8 cellular contexts compared by ENCODE assay signal in genomic region chr4:139266583-139267257, GRCh38. TPM values are rescaled to one million over a fixed set of nuclear protein-coding genes. Genes with fewer than 3 reads are reported as not detected.
A peak's percentile ranks its signal among the peaks of the same experiment; 100 is the strongest.
DNase-seq lines count a peak whose midpoint lies in the region; ATAC-seq, FAIRE-seq and TF ChIP-seq lines count a peak whose summit lies in the region.

No MANE protein-coding gene starts in this region.

- no peak for TF ChIP-seq POLR2A in GM12891 (IDR thresholded peaks at IDR 0.05; ENCODE audit: low read depth, low read length)

- peak overlapping the region; percentile 69 for H3K27ac Mint-ChIP-seq in activated CD4-positive, alpha-beta T cell treated with anti-CD3 and anti-CD28 coated beads, Interleukin-2, amount 10 ng/mL, durations not matched to agents 7 days and 5 days
- no peak overlapping the region for H3K27ac Mint-ChIP-seq in dendritic cell treated with granulocyte-macrophage colony-stimulating factor and Interleukin-4, amounts not matched to agents 40 ng/mL and 50 ng/mL, for 4 days

- no peaks in the 10 kb centered on the region for H3K36me3 Mint-ChIP-seq in activated CD4-positive, alpha-beta T cell treated with anti-CD3 and anti-CD28 coated beads, Interleukin-2, amount 10 ng/mL, durations not matched to agents 7 days and 5 days (ENCODE audit: low read depth)
- no peaks in the 10 kb centered on the region for H3K36me3 Mint-ChIP-seq in dendritic cell treated with granulocyte-macrophage colony-stimulating factor and Interleukin-4, amounts not matched to agents 40 ng/mL and 50 ng/mL, for 4 days (ENCODE audit: low read depth)

- peak; percentile 99 for FAIRE-seq in GM12891 (lab: Jason Lieb, UNC)

- peak; percentile 98 for ATAC-seq in HG02588 (IDR thresholded peaks at IDR 0.05; ENCODE audit: unreplicated experiment)

- H3K4me1 Mint-ChIP-seq in activated CD4-positive, alpha-beta T cell treated with anti-CD3 and anti-CD28 coated beads, Interleukin-2, amount 10 ng/mL, durations not matched to agents 7 days and 5 days, result peaks cover 23% of the 10 kb centered on the region
- H3K4me1 Mint-ChIP-seq in dendritic cell treated with granulocyte-macrophage colony-stimulating factor and Interleukin-4, amounts not matched to agents 40 ng/mL and 50 ng/mL, for 4 days (ENCODE audit: low read depth), result peaks cover 16% of the 10 kb centered on the region

- H3K27me3 Mint-ChIP-seq in activated CD4-positive, alpha-beta T cell treated with anti-CD3 and anti-CD28 coated beads, Interleukin-2, amount 10 ng/mL, durations not matched to agents 7 days and 5 days, result peaks cover 13% of the 10 kb centered on the region
- no peaks in the 10 kb centered on the region for H3K27me3 Mint-ChIP-seq in dendritic cell treated with granulocyte-macrophage colony-stimulating factor and Interleukin-4, amounts not matched to agents 40 ng/mL and 50 ng/mL, for 4 days

- CTCF ChIA-PET in activated CD4-positive, alpha-beta T cell treated with anti-CD3 and anti-CD28 coated beads, Interleukin-2, amount 10 ng/mL, durations not matched to agents 7 days and 5 days (lab: Charles Lee), result interaction anchor here (0.8 to 1.7 kb wide), 5 partner anchors 12 to 212 kb away, joined by 3 to 4 read pairs (median 4); no protein-coding TSS in a partner anchor

- peak overlapping the region; percentile 68 for H3K4me3 Mint-ChIP-seq in activated CD4-positive, alpha-beta T cell treated with anti-CD3 and anti-CD28 coated beads, Interleukin-2, amount 10 ng/mL, durations not matched to agents 7 days and 5 days
- peak overlapping the region; percentile 67 for H3K4me3 Mint-ChIP-seq in dendritic cell treated with granulocyte-macrophage colony-stimulating factor and Interleukin-4, amounts not matched to agents 40 ng/mL and 50 ng/mL, for 4 days

- no peaks in the 10 kb centered on the region for H3K9me3 Mint-ChIP-seq in activated CD4-positive, alpha-beta T cell treated with anti-CD3 and anti-CD28 coated beads, Interleukin-2, amount 10 ng/mL, durations not matched to agents 7 days and 5 days
- H3K9me3 Mint-ChIP-seq in dendritic cell treated with granulocyte-macrophage colony-stimulating factor and Interleukin-4, amounts not matched to agents 40 ng/mL and 50 ng/mL, for 4 days, result no peaks in the 10 kb centered on the region

- POLR2A ChIA-PET in activated CD4-positive, alpha-beta T cell treated with anti-CD3 and anti-CD28 coated beads, Interleukin-2, amount 10 ng/mL, durations not matched to agents 7 days and 5 days (lab: Charles Lee), result interaction anchor here (0.9 kb wide), 1 partner anchor 34 kb away, joined by 3 read pairs; the partner anchor contains the start of gene NAA15

- DNase-seq in GM12891 (ENCODE audit: insufficient read length, low spot score) (peak; percentile 67), NAMALWA (ENCODE audit: low spot score) (peak; percentile 76), lung microvascular endothelial cell (ENCODE audit: low read depth in 2 of 2) (peak; percentile 64 to 67), SW 1271 (lab: John Stamatoyannopoulos, UW) (no peak)
- peak; percentile 76 for DNase-seq in activated CD4-positive, alpha-beta T cell treated with anti-CD3 and anti-CD28 coated beads, Interleukin-2, amount 10 ng/mL, durations not matched to agents 7 days and 5 days
- peak; percentile 29 for DNase-seq in stimulated activated CD8-positive, alpha-beta memory T cell treated with anti-CD3 and anti-CD28 coated beads, Interleukin-15, amount 100 ng/mL, for 24 hours (ENCODE audit: low read depth)

- intact Hi-C loops in dendritic cell treated with granulocyte-macrophage colony-stimulating factor and Interleukin-4, amounts not matched to agents 40 ng/mL and 50 ng/mL, for 4 days (cut with micrococcal nuclease), result no loop called here

TF ChIP-seq in GM12891, 5 proteins besides CTCF, POLR2A, EP300 and RAD21:
- TF ChIP-seq TAF1 (IDR thresholded peaks at IDR 0.05; ENCODE audit: low read depth, low read length) (no peak), POLR2AphosphoS5 (IDR thresholded peaks at IDR 0.05; ENCODE audit: low read depth, low read length) (peak; percentile 27; the same call in 1 of the 2 replicates), PAX5 (IDR thresholded peaks at IDR 0.05; ENCODE audit: insufficient read depth, low read length, severe bottlenecking) (no peak), SPI1 (IDR thresholded peaks at IDR 0.05; ENCODE audit: low read depth, low read length) (no peak), POU2F2 (IDR thresholded peaks at IDR 0.05; ENCODE audit: low read depth, low read length) (peak; percentile 90)
TF ChIP-seq in GM12891: peak in this region for 2.

RNA-seq across cellular contexts. Expression of gene MGARP, which starts 13.3 kb away (rescaled TPM):
- polyA plus RNA-seq in GM12891 (2012; ENCODE audit: low read depth, missing spikeins), result 0.06 TPM
- total RNA-seq in activated CD4-positive, alpha-beta T cell treated with anti-CD3 and anti-CD28 coated beads, Interleukin-2, amount 10 ng/mL, durations not matched to agents 7 days and 5 days, result under 1 TPM; 0.21 to 0.25 TPM
- 0.40 and 0.44 TPM in 2 replicates for total RNA-seq in lung microvascular endothelial cell

RNA-seq across cellular contexts. Expression of gene NAA15, which starts 34.6 kb away (rescaled TPM):
- 20.0 TPM for polyA plus RNA-seq in GM12891 (2012; ENCODE audit: low read depth, missing spikeins)
- total RNA-seq in activated CD4-positive, alpha-beta T cell treated with anti-CD3 and anti-CD28 coated beads, Interleukin-2, amount 10 ng/mL, durations not matched to agents 7 days and 5 days, result 10 to 100 TPM; 44.8 to 53.5 TPM
- 14.8 and 15.5 TPM in 2 replicates for total RNA-seq in lung microvascular endothelial cell

RNA-seq across cellular contexts. Expression of gene NDUFC1, which starts 35.6 kb away (rescaled TPM):
- polyA plus RNA-seq in GM12891 (2012; ENCODE audit: low read depth, missing spikeins), result 75.5 TPM
- 10 to 100 TPM; 37.3 to 42.4 TPM for total RNA-seq in activated CD4-positive, alpha-beta T cell treated with anti-CD3 and anti-CD28 coated beads, Interleukin-2, amount 10 ng/mL, durations not matched to agents 7 days and 5 days
- total RNA-seq in lung microvascular endothelial cell, result 60.1 and 63.7 TPM in 2 replicates

Comparison
In these comparisons a context has a peak if more than half of its experiments do, and no peak if none do; other contexts are left out.
1. DNase-seq: peak in GM12891 (single experiment), NAMALWA (single experiment), activated CD4-positive, alpha-beta T cell treated with anti-CD3 and anti-CD28 coated beads, Interleukin-2, amount 10 ng/mL, durations not matched to agents 7 days and 5 days (single experiment), lung microvascular endothelial cell (2 of 2) and stimulated activated CD8-positive, alpha-beta memory T cell treated with anti-CD3 and anti-CD28 coated beads, Interleukin-15, amount 100 ng/mL, for 24 hours (single experiment); none in SW 1271 (0 of 2).